11 cellular contexts compared by ENCODE assay signal in genomic region chr6:160919713-160920112, GRCh38.
DNase-seq lines count a peak whose midpoint lies in the region; ATAC-seq lines count a peak whose summit lies in the region.
"Had no signal": no experiment of that assay in that cellular context is flagged by ENCODE, and none has a peak within 500 bp of the region (broad histone marks: within the 10 kb centered on the region; RNA-seq: fewer than 3 reads in every experiment).

No MANE protein-coding gene starts in this region.

- H3K9me3 Mint-ChIP-seq in activated T-helper 17 cell treated with anti-CD3 and anti-CD28 coated beads, Interleukin-2, amount 50 U/mL, for 72 hours, result no peaks in the 10 kb centered on the region

- no peak overlapping the region for H3K27ac Mint-ChIP-seq in activated T-helper 17 cell treated with anti-CD3 and anti-CD28 coated beads, Interleukin-2, amount 50 U/mL, for 72 hours
- H3K27ac Mint-ChIP-seq: nephron progenitor cell had no signal

- DNase-seq in H4 (ENCODE audit: low spot score) (peak; percentile 43), RPMI7951 (ENCODE audit: low read depth) (peak; percentile 34), fibroblast of peridontal ligament (ENCODE audit: extremely low read depth) (peak; percentile 65), smooth muscle cell of the brain vasculature (ENCODE audit: low read depth, low spot score) (peak; percentile 10), NCI-H345 treated with DMSO at 0.1 percent for 48 hours (lab: John Stamatoyannopoulos, UW; ENCODE audit: unreplicated experiment) (no peak)
- DNase-seq: nephron progenitor cell; stimulated activated CD4-positive, alpha-beta T cell treated with anti-CD3 and anti-CD28 coated beads, Interleukin-2, amount 100 ng/mL, for 48 hours had no signal

- no peak overlapping the region for H3K4me3 Mint-ChIP-seq in activated T-helper 17 cell treated with anti-CD3 and anti-CD28 coated beads, Interleukin-2, amount 50 U/mL, for 72 hours
- H3K4me3 Mint-ChIP-seq: nephron progenitor cell had no signal

- peaks cover 7% of the 10 kb centered on the region for H3K27me3 Mint-ChIP-seq in activated T-helper 17 cell treated with anti-CD3 and anti-CD28 coated beads, Interleukin-2, amount 50 U/mL, for 72 hours

- no peak for ATAC-seq in activated T-helper 17 cell treated with anti-CD3 and anti-CD28 coated beads, Interleukin-2, amount 50 U/mL, for 72 hours (replicated peaks)
- no peak for ATAC-seq in HG02840 (IDR thresholded peaks at IDR 0.05; ENCODE audit: low FRiP score, unreplicated experiment)
- no peak for ATAC-seq in GM18909 (IDR thresholded peaks at IDR 0.05; ENCODE audit: poor library complexity, unreplicated experiment)
- ATAC-seq: Panc1 had no signal

- H3K36me3 Mint-ChIP-seq in activated T-helper 17 cell treated with anti-CD3 and anti-CD28 coated beads, Interleukin-2, amount 50 U/mL, for 72 hours (ENCODE audit: low read depth), result no peaks in the 10 kb centered on the region

- no peaks in the 10 kb centered on the region for H3K4me1 Mint-ChIP-seq in activated T-helper 17 cell treated with anti-CD3 and anti-CD28 coated beads, Interleukin-2, amount 50 U/mL, for 72 hours
- H3K4me1 Mint-ChIP-seq: nephron progenitor cell had no signal
